In genomic region chr3:33716227-33716626, GRCh38 we compare ENCODE assay signal across 7 cellular contexts. TPM values are rescaled to one million over a fixed set of nuclear protein-coding genes. Genes with fewer than 3 reads are reported as not detected.
A peak's percentile ranks its signal among the peaks of the same experiment; 100 is the strongest.
DNase-seq lines count a peak whose midpoint lies in the region; ATAC-seq and TF ChIP-seq lines count a peak whose summit lies in the region.

No MANE protein-coding gene starts in this region.

- H3K4me3 Mint-ChIP-seq in GM23338: no peak overlapping the region

- BruUV-seq in PC-3 (replicated peaks; lab: Mats Ljungman, UMichigan): no TSS peak

- H3K27me3 ChIP-seq in GM23338 (ENCODE audit: insufficient read depth) (no peaks in the 10 kb centered on the region), PC-3 (ENCODE audit: low read length) (no peaks in the 10 kb centered on the region)

- peaks cover 23% of the 10 kb centered on the region for H4K20me1 ChIP-seq in GM23338 (replicated peaks; ENCODE audit: insufficient read depth)
- H4K20me1 ChIP-seq in PC-3 (ENCODE audit: low read length): peaks cover 15% of the 10 kb centered on the region; the same call in 1 of the 2 replicates

- H3F3A ChIP-seq in GM23338 (replicated peaks; ENCODE audit: low read depth) (no peaks in the 10 kb centered on the region), PC-3 (ENCODE audit: low read length, unreplicated experiment) (no peaks in the 10 kb centered on the region)

- H3K4me2 ChIP-seq in GM23338 (peak overlapping the region; percentile 93), PC-3 (ENCODE audit: low read length) (peak overlapping the region; percentile 94)

- peak overlapping the region; percentile 93; the same call in 1 of the 2 replicates for H3K9ac ChIP-seq in PC-3 (ENCODE audit: low read length)

- peaks cover 5% of the 10 kb centered on the region for H3K27me3 Mint-ChIP-seq in GM23338 (ENCODE audit: insufficient read depth, low read depth, poor library complexity)

- H3K79me2 ChIP-seq in GM23338 (replicated peaks; ENCODE audit: insufficient read depth): peaks cover 63% of the 10 kb centered on the region
- H3K79me2 ChIP-seq in PC-3 (ENCODE audit: low read length): peaks cover 61% of the 10 kb centered on the region

- H3K9me3 ChIP-seq in PC-3 (ENCODE audit: low read length): no peaks in the 10 kb centered on the region

- CTCF ChIA-PET in PC-3 (lab: Charles Lee): no interaction called here

- H3K27ac ChIP-seq in GM23338 (ENCODE audit: low read depth) (no peak overlapping the region), PC-3 (ENCODE audit: low read length) (no peak overlapping the region)

- H3K36me3 ChIP-seq in GM23338 (ENCODE audit: insufficient read depth) (peaks cover 4% of the 10 kb centered on the region), PC-3 (ENCODE audit: low read depth, low read length) (no peaks in the 10 kb centered on the region)

- H3K9me3 Mint-ChIP-seq in GM23338: no peaks in the 10 kb centered on the region

- H2AFZ ChIP-seq in GM23338: no peak overlapping the region
- peak overlapping the region; percentile 93; the same call in 1 of the 2 replicates for H2AFZ ChIP-seq in PC-3 (ENCODE audit: low read length)

- TF ChIP-seq CTCF in GM23338 (conservative IDR thresholded peaks at IDR 0.05; ENCODE audit: low read depth in 2 of 2) (no peak), PC-3 (conservative IDR thresholded peaks at IDR 0.05; ENCODE audit: low read depth, low read length) (no peak)

- ATAC-seq in GM23338 (no peak), PC-3 (no peak), HG02588 (IDR thresholded peaks at IDR 0.05; ENCODE audit: unreplicated experiment) (no peak)

- H3K4me3 ChIP-seq in GM23338 (peak overlapping the region; percentile 80), PC-3 (ENCODE audit: low read length) (peak overlapping the region; percentile 98)

- POLR2A ChIA-PET in PC-3 (lab: Charles Lee; ENCODE audit: unreplicated experiment): no interaction called here

- peaks cover 3% of the 10 kb centered on the region for H3K4me1 Mint-ChIP-seq in GM23338

- H3K4me1 ChIP-seq in GM23338 (ENCODE audit: insufficient read depth): peaks cover 8% of the 10 kb centered on the region; the same call in 1 of the 2 replicates
- H3K4me1 ChIP-seq in PC-3 (ENCODE audit: insufficient read depth, low read length): peaks cover 12% of the 10 kb centered on the region

- DNase-seq in GM23338 (ENCODE audit: low spot score) (no peak), PC-3 (peak; percentile 28), fibroblast of peridontal ligament (ENCODE audit: extremely low read depth) (peak; percentile 27), renal cortical epithelial cell (ENCODE audit: low read depth) (peak; percentile 22), NCI-H2081 (lab: John Stamatoyannopoulos, UW) (no peak), middle frontal gyrus (ENCODE audit: extremely low spot score, low spot score) (no peak)

- no peak overlapping the region for H3K27ac Mint-ChIP-seq in GM23338

- intact Hi-C loops in PC-3 (cut with micrococcal nuclease): loop anchor here (1.0 to 5.0 kb wide), 7 partner anchors 53 to 584 kb away; partner anchors contain the start of gene UBP1

- H3K9me2 ChIP-seq in GM23338 (ENCODE audit: insufficient read depth) (no peaks in the 10 kb centered on the region), PC-3 (replicated peaks; ENCODE audit: low read length) (no peaks in the 10 kb centered on the region)

- peaks cover 10% of the 10 kb centered on the region; the same call in 2 of the 3 replicates for H3K36me3 Mint-ChIP-seq in GM23338 (ENCODE audit: low read depth)

TF ChIP-seq in GM23338, 12 proteins besides CTCF, POLR2A, EP300 and RAD21 (continues in another document):
- TF ChIP-seq STAT1 (IDR thresholded peaks at IDR 0.05; ENCODE audit: unreplicated experiment) (no peak), ZNF331 (CRISPR knock-in tag; IDR thresholded peaks at IDR 0.05; ENCODE audit: low read depth) (no peak), EZH2phosphoT487 (IDR thresholded peaks at IDR 0.05; ENCODE audit: unreplicated experiment) (no peak), NANOG (IDR thresholded peaks at IDR 0.05; ENCODE audit: borderline replicate concordance) (no peak), ZNF462 (CRISPR knock-in tag; IDR thresholded peaks at IDR 0.05) (no peak), JUNB (IDR thresholded peaks at IDR 0.05; ENCODE audit: unreplicated experiment) (no peak), ZNF114 (CRISPR knock-in tag; IDR thresholded peaks at IDR 0.05) (no peak), ETS1 (IDR thresholded peaks at IDR 0.05) (no peak)

RNA-seq across cellular contexts. Expression of gene CLASP2, which starts 1.8 kb away (rescaled TPM):
- 67.5 and 74.6 TPM in 2 replicates for total RNA-seq in GM23338 (2014; rRNA removed; shearing (Covaris generic))
- polyA plus RNA-seq in GM23338 (2016; fragmentation: Nextera tagmentation; extraction: Ambion mirVana): 9.7 and 12.8 TPM in 2 replicates
- total RNA-seq in PC-3 (2014; rRNA removed) (84.8 and 98.7 TPM in 2 replicates), renal cortical epithelial cell (81.6 and 86.1 TPM in 2 replicates)

Comparison
In these comparisons a context has a peak if more than half of its experiments do, and no peak if none do; other contexts are left out.
1. DNase-seq: peak in PC-3 (single experiment), fibroblast of peridontal ligament (single experiment) and renal cortical epithelial cell (single experiment); none in GM23338 (single experiment), NCI-H2081 (0 of 2) and middle frontal gyrus (single experiment).